Comparison of ENCODE assay signal across 27 cellular contexts in genomic region chr2:200092235-200092634, GRCh38.
A peak's percentile ranks its signal among the peaks of the same experiment; 100 is the strongest.
DNase-seq lines count a peak whose midpoint lies in the region; ATAC-seq, FAIRE-seq and TF ChIP-seq lines count a peak whose summit lies in the region.
"Had no signal": no experiment of that assay in that cellular context is flagged by ENCODE, and none has a peak within 500 bp of the region (broad histone marks: within the 10 kb centered on the region; RNA-seq: fewer than 3 reads in every experiment).

No MANE protein-coding gene starts in this region.

- H4K20me1 ChIP-seq in hepatocyte (ENCODE audit: insufficient read depth, poor library complexity, severe bottlenecking), result no peaks in the 10 kb centered on the region

- H3K79me2 ChIP-seq in hepatocyte, result no peaks in the 10 kb centered on the region

- ATAC-seq in right lobe of liver, result peak; percentile 33 to 86 (median 68)
- ATAC-seq in HG03045 (IDR thresholded peaks at IDR 0.05; ENCODE audit: unreplicated experiment), result no peak
- ATAC-seq: CD8-positive, alpha-beta T cell; PC-3 had no signal

- H2AFZ ChIP-seq in hepatocyte, result no peak overlapping the region

- H3K4me3 ChIP-seq in hepatocyte, result no peak overlapping the region
- no peak overlapping the region for H3K4me3 ChIP-seq in right lobe of liver
- H3K4me3 ChIP-seq in small intestine (ENCODE audit: low read depth in 1 of 2, low read length in 2 of 2), result no peak overlapping the region
- no peak overlapping the region for H3K4me3 ChIP-seq in right atrium auricular region

- 57% methylated on average over 2 of the region's 2 CpGs for WGBS in hepatocyte (ENCODE audit: low lambda C conversion rate, missing lambda C conversion rate)
- WGBS in right lobe of liver (ENCODE audit: insufficient coverage, low coverage, low lambda C conversion rate, missing lambda C conversion rate), result 0% methylated on average over 1 of the region's 2 CpGs
- WGBS in small intestine, 3 donors, result 41 to 56% (median 54%) methylated on average over 2 of the region's 2 CpGs

- no peaks in the 10 kb centered on the region for H3K9me2 ChIP-seq in hepatocyte (replicated peaks; ENCODE audit: insufficient read depth)
- H3K9me2 ChIP-seq: SK-N-SH had no signal

- DNase-seq in HuH-7.5 (ENCODE audit: low spot score) (peak; percentile 16), hepatocyte (ENCODE audit: low spot score) (peak; percentile 28), right lobe of liver (no peak), small intestine (peak; percentile 17), GF-D8 (lab: John Stamatoyannopoulos, UW) (no peak), right atrium auricular region (ENCODE audit: low spot score) (no peak), NCI-H510A (lab: John Stamatoyannopoulos, UW) (no peak)
- DNase-seq: CD8-positive, alpha-beta T cell; DMS 273 treated with DMSO at 0.1 percent for 48 hours; DMS79 treated with DMSO at 0.1 percent for 48 hours; H7; Karpas-422; NCI-H1092; NCI-H1417 treated with DMSO at 0.1 percent for 48 hours; NCI-H187; NCI-H2081 treated with DMSO at 0.1 percent for 48 hours; NCI-H2171; NCI-H345; NCI-H524; NCI-H774; NK-92 treated with Interleukin-12 subunit alpha and Interleukin-12 subunit beta, amount 100 ng/mL, for 24 hours; PC-3; SK-N-SH had no signal

- no peak for FAIRE-seq in small intestine (lab: Jason Lieb, UNC)
- FAIRE-seq: GM12892, GM19239 had no signal

- no peak for TF ChIP-seq POLR2A in right lobe of liver (IDR thresholded peaks at IDR 0.05)

- H3K4me2 ChIP-seq in hepatocyte, result no peak overlapping the region
- H3K4me2 ChIP-seq: SK-N-SH had no signal

- H3K36me3 ChIP-seq in hepatocyte (replicated peaks; ENCODE audit: insufficient read depth, low read depth) (no peaks in the 10 kb centered on the region), right lobe of liver (no peaks in the 10 kb centered on the region), small intestine (ENCODE audit: control insufficient read depth in 2 of 2, insufficient read depth in 2 of 2, low read length in 2 of 2) (no peaks in the 10 kb centered on the region), right atrium auricular region (no peaks in the 10 kb centered on the region)

- H3K27ac ChIP-seq in hepatocyte, result peak overlapping the region; percentile 45
- no peak overlapping the region for H3K27ac ChIP-seq in right lobe of liver
- H3K27ac ChIP-seq in small intestine (ENCODE audit: low read depth in 1 of 2, low read length in 1 of 2), result no peak overlapping the region
- H3K27ac ChIP-seq in right atrium auricular region, result no peak overlapping the region
- H3K27ac ChIP-seq: C4-2B had no signal

- H3K4me1 ChIP-seq in hepatocyte (ENCODE audit: insufficient read depth) (peaks cover 17% of the 10 kb centered on the region), right lobe of liver (peaks cover 0 to 7% (median 0%) of the 10 kb centered on the region in 4 donors), small intestine (ENCODE audit: control insufficient read depth in 2 of 2, insufficient read depth in 1 of 2, low read depth in 1 of 2, low read length in 1 of 2) (no peaks in the 10 kb centered on the region), right atrium auricular region (no peaks in the 10 kb centered on the region)

- H3K9me3 ChIP-seq in hepatocyte (ENCODE audit: low read depth) (no peaks in the 10 kb centered on the region), right lobe of liver (no peaks in the 10 kb centered on the region), small intestine (ENCODE audit: control insufficient read depth, low read depth) (no peaks in the 10 kb centered on the region), right atrium auricular region (no peaks in the 10 kb centered on the region)
- H3K9me3 ChIP-seq: SK-N-SH had no signal

- intact Hi-C loops in right lobe of liver (cut with DNase I), result no loop called here

- H3K27me3 ChIP-seq in hepatocyte, result no peaks in the 10 kb centered on the region
- H3K27me3 ChIP-seq in right lobe of liver, result no peaks in the 10 kb centered on the region
- H3K27me3 ChIP-seq in small intestine (ENCODE audit: control insufficient read depth in 2 of 2, insufficient read depth in 2 of 2, low read length in 2 of 2), result no peaks in the 10 kb centered on the region
- H3K27me3 ChIP-seq in right atrium auricular region, result no peaks in the 10 kb centered on the region

- TF ChIP-seq CTCF in hepatocyte (IDR thresholded peaks at IDR 0.05; ENCODE audit: poor library complexity) (no peak), right lobe of liver (IDR thresholded peaks at IDR 0.05) (no peak), right atrium auricular region (IDR thresholded peaks at IDR 0.05) (no peak)

Comparison
In these comparisons a context has a peak if more than half of its experiments do, and no peak if none do; other contexts are left out.
1. DNase-seq: peak in HuH-7.5 (single experiment), hepatocyte (single experiment) and small intestine (single experiment); none in right lobe of liver (0 of 3), GF-D8 (single experiment), right atrium auricular region (single experiment) and NCI-H510A (single experiment).